In genomic region chr19:8444677-8445487, GRCh38 we compare ENCODE assay signal across 8 cellular contexts. TPM values are rescaled to one million over a fixed set of nuclear protein-coding genes. Genes with fewer than 3 reads are reported as not detected.
DNase-seq lines count a peak whose midpoint lies in the region; ATAC-seq and TF ChIP-seq lines count a peak whose summit lies in the region.

HNRNPM (plus strand) TSS chr19:8444975; CDS start chr19:8444999, 24 bp downstream.

- ATAC-seq in CD8-positive, alpha-beta T cell, result peak; percentile 93
- peak; percentile 93 for ATAC-seq in GM19467 (IDR thresholded peaks at IDR 0.05; ENCODE audit: unreplicated experiment)
- ATAC-seq in lung (ENCODE audit: insufficient read depth, low FRiP score), result peak; percentile 96

- no peaks in the 10 kb centered on the region for H3K9me3 Mint-ChIP-seq in CD8-positive, alpha-beta T cell

- POLR2A ChIA-PET in CD8-positive, alpha-beta T cell (lab: Charles Lee), result interaction anchor here (0.8 to 2.6 kb wide), 13 partner anchors 17 to 501 kb away, joined by 3 to 11 read pairs (median 3); partner anchors contain the start of genes CD320, CERS4, MARCHF2 and TIMM44

- H3K4me3 ChIP-seq in CD8-positive, alpha-beta T cell (ENCODE audit: low read depth, low read length), result peak within 1 kb of the TSS; percentile 69
- peak within 1 kb of the TSS; percentile 87 for H3K4me3 ChIP-seq in lung

- H3K27me3 ChIP-seq in CD8-positive, alpha-beta T cell (ENCODE audit: insufficient read depth, low read length), result no peaks in the 10 kb centered on the region
- no peaks in the 10 kb centered on the region for H3K27me3 ChIP-seq in lung (ENCODE audit: control insufficient read depth, insufficient read depth)

- H3K4me1 ChIP-seq in CD8-positive, alpha-beta T cell (ENCODE audit: insufficient read depth, low read length), result peaks cover 34% of the 10 kb centered on the region
- peaks cover 7 to 10% of the 10 kb centered on the region in 2 donors for H3K4me1 ChIP-seq in lung (ENCODE audit: control insufficient read depth in 2 of 2, insufficient read depth in 2 of 2, low read length in 2 of 2)

- H3K9me3 ChIP-seq in CD8-positive, alpha-beta T cell (ENCODE audit: low read length), result no peaks in the 10 kb centered on the region
- H3K9me3 ChIP-seq in lung (ENCODE audit: control insufficient read depth in 2 of 2, insufficient read depth in 1 of 2, low read length in 1 of 2), result peaks cover 0 to 1% of the 10 kb centered on the region in 2 donors

- H3K27ac ChIP-seq in CD8-positive, alpha-beta T cell (ENCODE audit: low read depth, low read length), result peak within 1 kb of the TSS; percentile 96
- peak within 1 kb of the TSS; percentile 96 to 97 for H3K27ac ChIP-seq in lung (ENCODE audit: low read depth in 1 of 2, low read length in 1 of 2)

- peaks cover 4% of the 10 kb centered on the region for H3K36me3 ChIP-seq in CD8-positive, alpha-beta T cell (ENCODE audit: insufficient read depth, low read length)
- peaks cover 0 to 2% of the 10 kb centered on the region in 2 donors for H3K36me3 ChIP-seq in lung (ENCODE audit: control insufficient read depth in 2 of 2, insufficient read depth in 2 of 2, low read length in 2 of 2)

- H3K27me3 Mint-ChIP-seq in CD8-positive, alpha-beta T cell (ENCODE audit: low read depth), result no peaks in the 10 kb centered on the region

- CTCF ChIA-PET in CD8-positive, alpha-beta T cell (lab: Charles Lee), result interaction anchor here (0.8 to 1.6 kb wide), 6 partner anchors 23 to 135 kb away, joined by 3 to 5 read pairs (median 4); partner anchors contain the start of gene ZNF414

- H3K4me1 Mint-ChIP-seq in CD8-positive, alpha-beta T cell (ENCODE audit: low read depth), result peaks cover 40% of the 10 kb centered on the region

- peak; percentile 99 to 100 (median 100) for DNase-seq in CD8-positive, alpha-beta T cell
- DNase-seq in HS-27A (ENCODE audit: low read depth) (peak; percentile 82), NK-92 (lab: John Stamatoyannopoulos, UW; ENCODE audit: unreplicated experiment) (peak; percentile 97), lung (ENCODE audit: low spot score) (peak; percentile 100)
- peak; percentile 100 for DNase-seq in activated CD8-positive, alpha-beta memory T cell treated with anti-CD3 and anti-CD28 coated beads for 24 hours
- peak; percentile 100 for DNase-seq in effector CD8-positive, alpha-beta T cell (lab: John Stamatoyannopoulos, UW)
- peak; percentile 99 to 100 (median 100) for DNase-seq in stimulated activated CD4-positive, alpha-beta T cell treated with anti-CD3 and anti-CD28 coated beads, TNF-alpha, amount 100 ng/mL, for 4 hours (ENCODE audit: low read depth in 3 of 3)

- TF ChIP-seq CTCF in CD8-positive, alpha-beta T cell (IDR thresholded peaks at IDR 0.05), result no peak
- TF ChIP-seq CTCF in lung (IDR thresholded peaks at IDR 0.05; ENCODE audit: control extremely low read depth, extremely low read depth), result no peak

- H3K27ac Mint-ChIP-seq in CD8-positive, alpha-beta T cell, result peak within 1 kb of the TSS; percentile 98

- 0% methylated on average over 76 to 93 of the region's 93 CpGs for WGBS in lung, 2 donors

- H3K4me3 Mint-ChIP-seq in CD8-positive, alpha-beta T cell, result peak within 1 kb of the TSS; percentile 97

- peaks cover 35% of the 10 kb centered on the region for H3K36me3 Mint-ChIP-seq in CD8-positive, alpha-beta T cell

- intact Hi-C loops in CD8-positive, alpha-beta T cell (cut with DNase I, micrococcal nuclease), result loop anchor here (1.0 to 10.0 kb wide), 8 partner anchors 32 to 990 kb away; partner anchors contain the start of genes MARCHF2 (in 2 of the 2), RAB11B (in 2 of the 2), CD320 (in 1 of the 2) and MBD3L1 (in 1 of the 2)

RNA-seq across cellular contexts. Expression of gene HNRNPM, which starts in this region (rescaled TPM):
- total RNA-seq in CD8-positive, alpha-beta T cell, result 100 to 1,000 TPM; 268 to 278 TPM
- total RNA-seq in lung, result 100 to 1,000 TPM; 133 to 194 TPM
- polyA plus RNA-seq in lung, result 100 to 1,000 TPM in 1 of 2 donors, 10 to 100 TPM in 1; 53.7 to 243 TPM

Comparison
In these comparisons a context has a peak if more than half of its experiments do, and no peak if none do; other contexts are left out.
1. Peak in every context shown above with its lines: DNase-seq, ATAC-seq, H3K4me3 ChIP-seq and H3K27ac ChIP-seq.